Comparison of ENCODE assay signal across 14 cellular contexts in genomic region chr13:40814803-40815202, GRCh38.
"Had no signal": no experiment of that assay in that cellular context is flagged by ENCODE, and none has a peak within 500 bp of the region (broad histone marks: within the 10 kb centered on the region; RNA-seq: fewer than 3 reads in every experiment).

No MANE protein-coding gene starts in this region.

- H3K9me3 ChIP-seq: gastrocnemius medialis, sigmoid colon, stomach had no signal

- DNase-seq: effector memory CD4-positive, alpha-beta T cell; gastrocnemius medialis; heart right ventricle; hypothalamus; islet precursor cell; natural killer cell; posterior cingulate gyrus; sigmoid colon; stimulated activated CD4-positive, alpha-beta T cell treated with anti-CD3 and anti-CD28 coated beads, Interleukin-12 subunit alpha, Interleukin-12 subunit beta, amount 100 ng/mL, for 4 hours; stimulated activated naive CD4-positive, alpha-beta T cell; stomach; substantia nigra had no signal

- H3K36me3 ChIP-seq: right atrium auricular region had no signal

- H3K4me1 ChIP-seq: gastrocnemius medialis, heart right ventricle, right atrium auricular region, sigmoid colon had no signal

- ATAC-seq: gastrocnemius medialis had no signal

- H3K27me3 ChIP-seq: gastrocnemius medialis, heart right ventricle, right atrium auricular region, sigmoid colon, stomach had no signal

- H3K4me3 ChIP-seq: gastrocnemius medialis, heart right ventricle, right atrium auricular region, sigmoid colon, stomach, thoracic aorta had no signal

- H3K27ac ChIP-seq: gastrocnemius medialis, heart right ventricle, right atrium auricular region, sigmoid colon, stomach, thoracic aorta had no signal
